8 cellular contexts compared by ENCODE assay signal in genomic region chr2:218400167-218400929, GRCh38. TPM values are rescaled to one million over a fixed set of nuclear protein-coding genes. Genes with fewer than 3 reads are reported as not detected.
DNase-seq lines count a peak whose midpoint lies in the region; ATAC-seq, FAIRE-seq and TF ChIP-seq lines count a peak whose summit lies in the region.

No MANE protein-coding gene starts in this region.

- WGBS in K562 (ENCODE audit: insufficient coverage, low coverage, missing lambda C conversion rate) = 2% methylated on average over 21 of the region's 63 CpGs

- TF ChIP-seq RAD21 in K562 (CRISPR knock-in tag; conservative IDR thresholded peaks at IDR 0.05 in 1 of 2, IDR thresholded peaks at IDR 0.05 in 1 of 2) = no peak

- BruUV-seq in Panc1 (replicated peaks; lab: Mats Ljungman, UMichigan) (no TSS peak), K562 (replicated peaks; lab: Mats Ljungman, UMichigan) (no TSS peak)

- ATAC-seq in Panc1 (no peak), K562 (no peak), HG02798 (IDR thresholded peaks at IDR 0.05; ENCODE audit: poor library complexity, unreplicated experiment) (no peak), GM21390 (IDR thresholded peaks at IDR 0.05; ENCODE audit: unreplicated experiment) (no peak), GM18907 (IDR thresholded peaks at IDR 0.05; ENCODE audit: unreplicated experiment) (no peak)

- H3K9ac ChIP-seq in K562 (ENCODE audit: insufficient read depth in 1 of 2, low read depth in 2 of 2, low read length in 2 of 2) = peak overlapping the region; percentile 83 to 94

- H3K4me1 ChIP-seq in Panc1 (ENCODE audit: control insufficient read depth, insufficient read depth, low read length) = peaks cover 54% of the 10 kb centered on the region
- peaks cover 14 to 81% of the 10 kb centered on the region in 2 experiments; a peak in 4 of 5 replicates for H3K4me1 ChIP-seq in K562 (replicated peaks in 1 of 2; ENCODE audit: control insufficient read depth in 2 of 2, insufficient read depth in 2 of 2, low read length in 2 of 2)

- CTCF ChIA-PET in Panc1 (lab: Charles Lee) = interaction anchor here (0.6 kb wide), 1 partner anchor 31 kb away, joined by 6 read pairs; no protein-coding TSS in a partner anchor
- CTCF ChIA-PET in K562 (lab: Yijun Ruan, JAX; ENCODE audit: low intra/inter-chr PET ratio) = interaction anchor here (1.5 kb wide), 1 partner anchor 99 kb away, joined by 7 read pairs; no protein-coding TSS in a partner anchor

- TF ChIP-seq POLR2A in GM18526 (IDR thresholded peaks at IDR 0.05; ENCODE audit: extremely low read depth, insufficient read length) = peak; percentile 3
- TF ChIP-seq POLR2A in K562 (conservative IDR thresholded peaks at IDR 0.05) = no peak

- H3K4me2 ChIP-seq in K562 (ENCODE audit: insufficient read depth, low read length) = peak overlapping the region; percentile 69

- POLR2A ChIA-PET in Panc1 (lab: Charles Lee) (no interaction called here), K562 (lab: Yijun Ruan, JAX) (interaction anchor here (0.7 to 0.8 kb wide), 2 partner anchors 130 to 308 kb away, joined by 3 to 5 read pairs; partner anchors contain the start of genes AAMP and PNKD)

- H3K27ac ChIP-seq in Panc1 (ENCODE audit: low read length) = peak overlapping the region; percentile 89
- H3K27ac ChIP-seq in K562 (ENCODE audit: extremely low read depth, low read depth, low read length) = peak overlapping the region; percentile 90
- peak overlapping the region; percentile 69 to 100 (median 99) for H3K27ac ChIP-seq in skin epidermis

- TF ChIP-seq CTCF in Panc1 (IDR thresholded peaks at IDR 0.05) (no peak), K562 (IDR thresholded peaks at IDR 0.05 in 2 of 3, conservative IDR thresholded peaks at IDR 0.05 in 1 of 3; ENCODE audit: insufficient read depth in 2 of 3, low read depth in 1 of 3, low read length in 3 of 3) (no peak)

- no peak for TF ChIP-seq EP300 in K562 (IDR thresholded peaks at IDR 0.05; ENCODE audit: low read length)

- H3K4me3 ChIP-seq in Panc1 (ENCODE audit: low read depth in 2 of 2, low read length in 2 of 2) = peak overlapping the region; percentile 76 to 78
- H3K4me3 ChIP-seq in K562 = peak overlapping the region; percentile 57
- H3K4me3 ChIP-seq in skin epidermis = peak overlapping the region; percentile 73 to 99 (median 89)

- FAIRE-seq in K562 (lab: Jason Lieb, UNC) = no peak

- peaks cover 61% of the 10 kb centered on the region for H3K79me2 ChIP-seq in K562 (ENCODE audit: control insufficient read depth, insufficient read depth, low read length)

- in situ Hi-C loops in Panc1 (cut with HindIII; ENCODE audit: low pct_unique_long_range_greater_than_20kb, low sequenced_read_pairs) = no loop called here
- in situ Hi-C loops in K562 (cut with MboI) = no loop called here

- DNase-seq in Panc1 (ENCODE audit: low read depth, low spot score) (no peak), K562 (ENCODE audit: extremely low read depth in 1 of 4, low spot score in 3 of 4) (peak; percentile 43 to 58 (median 56)), iPS-NIHi11 (ENCODE audit: low spot score) (peak; percentile 58)

- H3K9me1 ChIP-seq in K562 (ENCODE audit: control insufficient read depth, insufficient read depth, low read length) = no peaks in the 10 kb centered on the region

- H4K20me1 ChIP-seq in K562 (replicated peaks; ENCODE audit: control insufficient read depth, insufficient read depth, low read length) = no peaks in the 10 kb centered on the region

- H3K36me3 ChIP-seq in Panc1 (ENCODE audit: control insufficient read depth, insufficient read depth, low read length) = no peaks in the 10 kb centered on the region; the same call in none of the 2 replicates
- peaks cover 43% of the 10 kb centered on the region; the same call in 2 of the 3 replicates for H3K36me3 ChIP-seq in K562 (ENCODE audit: control insufficient read depth, insufficient read depth, low read length)

- H3K9me3 ChIP-seq in Panc1 (ENCODE audit: control insufficient read depth, insufficient read depth, low read depth, low read length) (no peaks in the 10 kb centered on the region), K562 (replicated peaks; ENCODE audit: control insufficient read depth, insufficient read depth, low read depth, low read length) (no peaks in the 10 kb centered on the region)

- no peak overlapping the region for H2AFZ ChIP-seq in K562 (ENCODE audit: low read depth, low read length)

- no peaks in the 10 kb centered on the region for H3K27me3 ChIP-seq in Panc1 (ENCODE audit: control insufficient read depth, insufficient read depth, low read length)
- no peaks in the 10 kb centered on the region for H3K27me3 ChIP-seq in K562 (ENCODE audit: control insufficient read depth in 2 of 2, insufficient read depth in 2 of 2, low read length in 2 of 2)

- intact Hi-C loops in Panc1 (cut with micrococcal nuclease; ENCODE audit: unreplicated experiment) (no loop called here), K562 (cut with micrococcal nuclease) (loop anchor here (10.0 kb wide), 1 partner anchor 244 kb away; no protein-coding TSS in a partner anchor)

RNA-seq across cellular contexts. Expression of gene CTDSP1, which starts 0.7 kb away (rescaled TPM):
- total RNA-seq in Panc1 (2021; ENCODE audit: unreplicated experiment) (128 TPM), K562 (2014; rRNA removed) (50.8 and 65.8 TPM in 2 replicates), K562 (2014; rRNA removed; fragmentation: Illumina TruSeq; extraction: Trizol) (13.6 and 21.0 TPM in 2 replicates), K562 (2015; rRNA removed; fragmentation: Illumina TruSeq; extraction: Trizol) (45.8 and 45.9 TPM in 2 replicates), K562 (2021) (67.9 and 74.8 TPM in 2 replicates)
- polyA plus RNA-seq in Panc1 (2012; ENCODE audit: insufficient read length) = 124 TPM
- 51.1 and 151 TPM in 2 replicates for total RNA-seq in K562 (2011; cell fraction: chromatin; rRNA removed; ENCODE audit: low replicate concordance)
- total RNA-seq in K562 (2011; cell fraction: nucleolus; rRNA removed) = 120 and 129 TPM in 2 replicates
- total RNA-seq in K562 (2011; cell fraction: nucleoplasm; rRNA removed) = 71.7 and 74.3 TPM in 2 replicates
- polyA plus RNA-seq in K562 (2011; rRNA removed) (51.1 and 61.8 TPM in 2 replicates), K562 (2014; fragmentation: Illumina TruSeq; extraction: Trizol) (44.8 and 59.8 TPM in 2 replicates), K562 (2014; fragmentation: Nextera tagmentation; extraction: Ambion mirVana) (1 to 10 TPM; 2.4 to 3.4 TPM), K562 (2014; rRNA removed) (71.5 and 72.9 TPM in 2 replicates)
- polyA plus RNA-seq in K562 (2011; cell fraction: cytosol; rRNA removed) = 63.2 and 111 TPM in 2 replicates
- polyA plus RNA-seq in K562 (2011; cell fraction: nucleus; rRNA removed) = 140 and 333 TPM in 2 replicates
- polyA plus RNA-seq in K562 (2012) = 57.2 and 78.1 TPM in 2 replicates
- polyA minus RNA-seq in K562 (2011; rRNA and poly(A)+ RNA removed) = 22.3 and 32.5 TPM in 2 replicates
- 34.5 and 39.1 TPM in 2 replicates for polyA minus RNA-seq in K562 (2011; cell fraction: cytosol; rRNA and poly(A)+ RNA removed)
- polyA minus RNA-seq in K562 (2011; cell fraction: nucleus; rRNA and poly(A)+ RNA removed) = 70.4 and 70.7 TPM in 2 replicates

RNA-seq across cellular contexts. Expression of gene SLC11A1, which starts 18.3 kb away (rescaled TPM):
- total RNA-seq in Panc1 (2021; ENCODE audit: unreplicated experiment) = 0.31 TPM
- polyA plus RNA-seq in Panc1 (2012; ENCODE audit: insufficient read length) = 0.62 TPM
- 1.4 and 5.9 TPM in 2 replicates for total RNA-seq in K562 (2011; cell fraction: chromatin; rRNA removed; ENCODE audit: low replicate concordance)
- total RNA-seq in K562 (2011; cell fraction: nucleolus; rRNA removed) = 4.3 and 4.5 TPM in 2 replicates
- total RNA-seq in K562 (2011; cell fraction: nucleoplasm; rRNA removed) = 3.5 and 4.8 TPM in 2 replicates
- 0.98 and 1.0 TPM in 2 replicates for total RNA-seq in K562 (2014; rRNA removed)
- total RNA-seq in K562 (2014; rRNA removed; fragmentation: Illumina TruSeq; extraction: Trizol) = 0.32 and 0.65 TPM in 2 replicates
- total RNA-seq in K562 (2015; rRNA removed; fragmentation: Illumina TruSeq; extraction: Trizol) = 0.83 and 1.1 TPM in 2 replicates
- 1.2 and 1.6 TPM in 2 replicates for total RNA-seq in K562 (2021)
- 0.54 and 0.64 TPM in 2 replicates for polyA plus RNA-seq in K562 (2011; rRNA removed)
- 0.53 and 1.2 TPM in 2 replicates for polyA plus RNA-seq in K562 (2011; cell fraction: cytosol; rRNA removed)
- polyA plus RNA-seq in K562 (2011; cell fraction: nucleus; rRNA removed) = 1.8 and 2.6 TPM in 2 replicates
- 1.7 and 2.7 TPM in 2 replicates for polyA plus RNA-seq in K562 (2012)
- polyA plus RNA-seq in K562 (2014; fragmentation: Illumina TruSeq; extraction: Trizol) = 0.40 and 0.43 TPM in 2 replicates
- under 1 TPM; 0.35 to 0.51 TPM for polyA plus RNA-seq in K562 (2014; fragmentation: Nextera tagmentation; extraction: Ambion mirVana)
- polyA plus RNA-seq in K562 (2014; rRNA removed) = 0.69 and 0.99 TPM in 2 replicates
- polyA minus RNA-seq in K562 (2011; rRNA and poly(A)+ RNA removed) = 1.3 TPM in 2 replicates
- 0.95 and 1.2 TPM in 2 replicates for polyA minus RNA-seq in K562 (2011; cell fraction: cytosol; rRNA and poly(A)+ RNA removed)
- polyA minus RNA-seq in K562 (2011; cell fraction: nucleus; rRNA and poly(A)+ RNA removed) = 6.3 and 7.7 TPM in 2 replicates

RNA-seq across cellular contexts. Expression of gene VIL1, which starts 18.6 kb away (rescaled TPM):
- 0.18 TPM for total RNA-seq in Panc1 (2021; ENCODE audit: unreplicated experiment)
- polyA plus RNA-seq in Panc1 (2012; ENCODE audit: insufficient read length) = 0.07 TPM
- 1.4 and 2.1 TPM in 2 replicates for total RNA-seq in K562 (2011; cell fraction: chromatin; rRNA removed; ENCODE audit: low replicate concordance)
- total RNA-seq in K562 (2011; cell fraction: nucleolus; rRNA removed) = 0.79 and 1.2 TPM in 2 replicates
- total RNA-seq in K562 (2011; cell fraction: nucleoplasm; rRNA removed) = 0.44 and 1.4 TPM in 2 replicates
- 1.7 and 2.6 TPM in 2 replicates for total RNA-seq in K562 (2014; rRNA removed)
- 1.1 and 1.2 TPM in 2 replicates for total RNA-seq in K562 (2014; rRNA removed; fragmentation: Illumina TruSeq; extraction: Trizol)
- 0.51 and 0.75 TPM in 2 replicates for total RNA-seq in K562 (2015; rRNA removed; fragmentation: Illumina TruSeq; extraction: Trizol)
- 2.4 and 2.7 TPM in 2 replicates for total RNA-seq in K562 (2021)
- 0.46 and 0.63 TPM in 2 replicates for polyA plus RNA-seq in K562 (2011; rRNA removed)
- 0.35 and 1.5 TPM in 2 replicates for polyA plus RNA-seq in K562 (2011; cell fraction: cytosol; rRNA removed)
- 0.84 and 2.7 TPM in 2 replicates for polyA plus RNA-seq in K562 (2011; cell fraction: nucleus; rRNA removed)
- polyA plus RNA-seq in K562 (2012) = 0.54 and 0.72 TPM in 2 replicates
- polyA plus RNA-seq in K562 (2014; fragmentation: Illumina TruSeq; extraction: Trizol) = 1.2 and 2.0 TPM in 2 replicates
- under 1 TPM; 0.62 to 0.73 TPM for polyA plus RNA-seq in K562 (2014; fragmentation: Nextera tagmentation; extraction: Ambion mirVana)
- polyA plus RNA-seq in K562 (2014; rRNA removed) = 1.9 and 3.7 TPM in 2 replicates
- polyA minus RNA-seq in K562 (2011; rRNA and poly(A)+ RNA removed) = 0.60 and 1.7 TPM in 2 replicates
- polyA minus RNA-seq in K562 (2011; cell fraction: cytosol; rRNA and poly(A)+ RNA removed) = 0.57 and 1.2 TPM in 2 replicates
- 0.27 and 0.33 TPM in 2 replicates for polyA minus RNA-seq in K562 (2011; cell fraction: nucleus; rRNA and poly(A)+ RNA removed)

RNA-seq across cellular contexts. Expression of gene CATIP, which starts 43.7 kb away (rescaled TPM):
- total RNA-seq in Panc1 (2021; ENCODE audit: unreplicated experiment) (0.18 TPM), K562 (2014; rRNA removed) (not detected in 2 replicates), K562 (2014; rRNA removed; fragmentation: Illumina TruSeq; extraction: Trizol) (not detected in 2 replicates), K562 (2015; rRNA removed; fragmentation: Illumina TruSeq; extraction: Trizol) (not detected in 2 replicates), K562 (2021) (not detected in 2 replicates)
- polyA plus RNA-seq in Panc1 (2012; ENCODE audit: insufficient read length) = 0.55 TPM
- not detected in 2 replicates for total RNA-seq in K562 (2011; cell fraction: chromatin; rRNA removed; ENCODE audit: low replicate concordance)
- not detected in 2 replicates for total RNA-seq in K562 (2011; cell fraction: nucleolus; rRNA removed)
- total RNA-seq in K562 (2011; cell fraction: nucleoplasm; rRNA removed) = 1.2 TPM in 1 of 2 replicates, not detected in the other
- polyA plus RNA-seq in K562 (2011; rRNA removed) (not detected in 2 replicates), K562 (2014; fragmentation: Illumina TruSeq; extraction: Trizol) (not detected in 2 replicates), K562 (2014; fragmentation: Nextera tagmentation; extraction: Ambion mirVana) (under 1 TPM; 0.06 to 0.08 TPM), K562 (2014; rRNA removed) (0.09 TPM in 1 of 2 replicates, not detected in the other)
- not detected in 2 replicates for polyA plus RNA-seq in K562 (2011; cell fraction: cytosol; rRNA removed)
- polyA plus RNA-seq in K562 (2011; cell fraction: nucleus; rRNA removed) = 0.17 TPM in 1 of 2 replicates, not detected in the other
- 0.18 and 0.37 TPM in 2 replicates for polyA plus RNA-seq in K562 (2012)
- not detected in 2 replicates for polyA minus RNA-seq in K562 (2011; rRNA and poly(A)+ RNA removed)
- polyA minus RNA-seq in K562 (2011; cell fraction: cytosol; rRNA and poly(A)+ RNA removed) = not detected in 2 replicates
- not detected in 2 replicates for polyA minus RNA-seq in K562 (2011; cell fraction: nucleus; rRNA and poly(A)+ RNA removed)
